ENCODE assay signal across 27 cellular contexts in the genomic region with DNA sequence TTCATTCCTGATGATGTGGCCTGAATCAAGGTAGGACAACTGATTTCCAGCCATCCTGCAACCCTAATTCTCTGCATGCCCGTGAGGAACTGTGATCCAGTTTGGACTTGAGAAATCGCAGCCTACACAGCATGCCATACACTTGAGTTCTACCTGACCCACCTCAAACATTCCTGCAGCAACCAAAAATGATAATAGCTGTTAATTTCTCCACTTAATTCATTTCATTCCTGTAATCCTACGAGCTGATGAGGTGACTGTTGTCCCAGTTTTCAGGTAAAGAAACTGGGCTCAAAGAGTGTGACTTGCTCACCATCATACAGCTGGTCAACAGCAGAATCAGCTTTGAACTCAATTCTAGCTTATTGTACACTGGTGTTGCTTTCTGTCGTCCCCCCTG.
"Had no signal": no experiment of that assay in that cellular context is flagged by ENCODE, and none has a peak within 500 bp of the region (broad histone marks: within the 10 kb centered on the region; RNA-seq: fewer than 3 reads in every experiment).

No MANE protein-coding gene starts in this region.

- ATAC-seq: left colon; pancreas; right cardiac atrium; sciatic nerve; stimulated activated naive B cell treated with anti-CD40 and anti-IgM and Interleukin-4, amounts not matched to agents 10 μg/mL and 1 μg/mL and 100 μg/mL, for 72 hours; stimulated activated naive CD8-positive, alpha-beta T cell treated with anti-CD3 and anti-CD28 coated beads, Interleukin-15, Interleukin-2, amounts not matched to agents 100 U/mL and 50 U/mL, for 24 hours had no signal

- H3K27ac Mint-ChIP-seq: nephron progenitor cell had no signal

- DNase-seq: head of caudate nucleus; hypothalamus; immature natural killer cell; kidney; left colon; left lung; lower lobe of right lung; mammary epithelial cell; mesenchymal stem cell; naive B cell; nephron progenitor cell; pancreas; posterior cingulate gyrus; retina; right cardiac atrium; stimulated activated CD4-positive, alpha-beta T cell treated with anti-CD3 and anti-CD28 coated beads, Interleukin-12 subunit alpha, Interleukin-12 subunit beta, amount 100 ng/mL, for 4 hours; stimulated activated CD4-positive, alpha-beta T cell treated with anti-CD3 and anti-CD28 coated beads, Interleukin-15, amount 100 ng/mL, for 24 hours; stimulated activated CD4-positive, alpha-beta T cell treated with anti-CD3 and anti-CD28 coated beads, Interleukin-2, amount 100 ng/mL, for 24 hours; stimulated activated CD4-positive, alpha-beta T cell treated with anti-CD3 and anti-CD28 coated beads, Interleukin-4, amount 100 ng/mL, for 1 hour; stimulated activated naive B cell treated with anti-CD40 and anti-IgM and Interleukin-4, amounts not matched to agents 10 μg/mL and 1 μg/mL and 100 μg/mL, for 72 hours; stimulated activated naive CD8-positive, alpha-beta T cell treated with anti-CD3 and anti-CD28 coated beads, Interleukin-15, Interleukin-2, amounts not matched to agents 100 U/mL and 50 U/mL, for 24 hours; stomach; testis; thyroid gland; transverse colon; uterus had no signal
